Comparison of ENCODE assay signal across 9 cellular contexts in the genomic region with DNA sequence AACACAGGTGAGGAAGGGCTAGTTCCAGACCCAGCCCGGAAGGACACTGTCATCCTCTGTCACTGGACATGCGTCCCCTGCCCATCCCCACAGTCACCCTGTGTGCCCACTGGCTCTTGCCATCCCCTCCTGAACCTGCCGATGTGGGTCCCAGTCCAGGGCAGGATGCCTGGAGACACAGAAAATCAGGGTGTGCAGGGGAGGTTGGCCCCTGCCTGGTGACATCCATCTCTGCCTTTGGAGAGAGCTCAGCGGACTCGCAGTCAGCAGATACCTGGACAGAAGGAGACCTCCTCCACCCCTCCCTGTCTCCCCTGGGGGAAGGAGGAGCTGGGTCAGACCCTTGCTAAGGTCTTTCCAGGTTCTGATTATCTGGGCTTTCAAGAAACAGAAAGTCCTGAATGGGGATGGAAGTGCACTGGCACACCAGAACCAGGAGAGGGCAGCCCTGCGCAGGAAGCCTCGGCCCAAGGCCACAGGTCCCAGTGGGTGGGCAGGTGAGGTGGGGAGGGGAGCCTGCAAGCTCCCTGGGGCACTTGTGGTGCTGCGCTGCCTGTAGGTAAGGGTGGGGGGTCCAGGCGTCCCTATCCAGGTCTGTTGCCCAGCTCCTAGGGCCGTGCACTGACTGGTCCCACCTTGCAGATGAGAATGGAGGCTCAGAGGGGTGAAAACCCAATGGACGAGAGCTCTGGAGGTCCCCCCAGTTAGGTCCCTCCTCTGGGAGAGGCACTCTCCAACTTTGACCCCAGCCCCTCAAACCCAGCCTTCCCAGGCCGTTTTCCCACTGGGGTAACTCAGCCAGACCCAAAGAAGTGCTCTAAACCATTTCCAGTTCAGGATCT. TPM values are rescaled to one million over a fixed set of nuclear protein-coding genes. Genes with fewer than 3 reads are reported as not detected.
DNase-seq lines count a peak whose midpoint lies in the region; ATAC-seq and TF ChIP-seq lines count a peak whose summit lies in the region.
"Had no signal": no experiment of that assay in that cellular context is flagged by ENCODE, and none has a peak within 500 bp of the region (broad histone marks: within the 10 kb centered on the region; RNA-seq: fewer than 3 reads in every experiment).

No MANE protein-coding gene starts in this region.

- H3K4me3 Mint-ChIP-seq in activated CD8-positive, alpha-beta T cell treated with anti-CD3 and anti-CD28 coated beads for 36 hours, result no peak overlapping the region
- H3K4me3 Mint-ChIP-seq: CD8-positive, alpha-beta memory T cell had no signal

- TF ChIP-seq POLR2A in lower leg skin (IDR thresholded peaks at IDR 0.05), result no peak

- no peak overlapping the region for H3K4me3 ChIP-seq in MM.1S (ENCODE audit: low read length)
- H3K4me3 ChIP-seq in fibroblast of pulmonary artery (replicated peaks; ENCODE audit: low read depth, low read length), result no peak overlapping the region
- no peak overlapping the region for H3K4me3 ChIP-seq in trophoblast cell (ENCODE audit: low read depth, low read length)
- no peak overlapping the region for H3K4me3 ChIP-seq in lower leg skin (ENCODE audit: low read depth, poor library complexity, severe bottlenecking)

- no peak overlapping the region for H2BK12ac ChIP-seq in trophoblast cell (ENCODE audit: low read length)

- no peak overlapping the region for H2AK5ac ChIP-seq in trophoblast cell (ENCODE audit: low read length)

- H4K20me1 ChIP-seq in MM.1S (ENCODE audit: insufficient read depth, low read length), result no peaks in the 10 kb centered on the region

- TF ChIP-seq CTCF in MM.1S (IDR thresholded peaks at IDR 0.05; ENCODE audit: low read length), result peak; percentile 71
- TF ChIP-seq CTCF in activated CD8-positive, alpha-beta T cell treated with anti-CD3 and anti-CD28 coated beads for 36 hours (IDR thresholded peaks at IDR 0.05), result peak; percentile 66
- TF ChIP-seq CTCF in fibroblast of pulmonary artery (IDR thresholded peaks at IDR 0.05; ENCODE audit: low read length, missing control alignments), result peak; percentile 85
- TF ChIP-seq CTCF in lower leg skin (IDR thresholded peaks at IDR 0.05), result no peak

- no peak overlapping the region for H3K18ac ChIP-seq in trophoblast cell (ENCODE audit: low read length)

- H3K27ac Mint-ChIP-seq in activated CD8-positive, alpha-beta T cell treated with anti-CD3 and anti-CD28 coated beads for 36 hours, result no peak overlapping the region
- H3K27ac Mint-ChIP-seq: CD8-positive, alpha-beta memory T cell had no signal

- POLR2A ChIA-PET in activated CD8-positive, alpha-beta T cell treated with anti-CD3 and anti-CD28 coated beads for 36 hours (lab: Charles Lee), result no interaction called here

- no peak overlapping the region for H4K8ac ChIP-seq in trophoblast cell (ENCODE audit: low read depth, low read length)

- H3K4me1 Mint-ChIP-seq in activated CD8-positive, alpha-beta T cell treated with anti-CD3 and anti-CD28 coated beads for 36 hours (ENCODE audit: low read depth), result no peaks in the 10 kb centered on the region

- H3K27me3 ChIP-seq in MM.1S (replicated peaks; ENCODE audit: insufficient read depth, low read length), result peaks cover 50% of the 10 kb centered on the region
- H3K27me3 ChIP-seq in trophoblast cell (ENCODE audit: insufficient read depth, low read length), result no peaks in the 10 kb centered on the region

- H3F3A ChIP-seq in MM.1S (ENCODE audit: insufficient read depth, low read length), result no peaks in the 10 kb centered on the region

- H3K23ac ChIP-seq in trophoblast cell (ENCODE audit: low read length), result no peak overlapping the region

- DNase-seq in NCI-H2081 (lab: John Stamatoyannopoulos, UW), result peak; percentile 14 to 27
- no peak for DNase-seq in NCI-H2081 treated with DMSO at 0.1 percent for 48 hours (lab: John Stamatoyannopoulos, UW)
- DNase-seq in MM.1S, result no peak
- DNase-seq in activated CD8-positive, alpha-beta T cell treated with anti-CD3 and anti-CD28 coated beads for 36 hours, result peak; percentile 51
- peak; percentile 35 for DNase-seq in fibroblast of pulmonary artery (ENCODE audit: low read depth)
- DNase-seq in trophoblast cell, result peak; percentile 53 to 63
- DNase-seq in mesenteric fat pad (ENCODE audit: low spot score), result no peak
- no peak for DNase-seq in lower leg skin (ENCODE audit: low spot score in 2 of 2)

- H3K4me2 ChIP-seq in MM.1S (ENCODE audit: low read depth, low read length), result peak overlapping the region; percentile 19; the same call in 1 of the 2 replicates
- no peak overlapping the region for H3K4me2 ChIP-seq in trophoblast cell (ENCODE audit: low read length)

- intact Hi-C loops in activated CD8-positive, alpha-beta T cell treated with anti-CD3 and anti-CD28 coated beads for 36 hours (cut with micrococcal nuclease), result no loop called here
- intact Hi-C loops in lower leg skin (cut with DNase I; ENCODE audit: low total_unique reads), result loop anchor here (10.0 kb wide), 1 partner anchor 1115 kb away; no protein-coding TSS in a partner anchor

- no peaks in the 10 kb centered on the region for H3K36me3 Mint-ChIP-seq in activated CD8-positive, alpha-beta T cell treated with anti-CD3 and anti-CD28 coated beads for 36 hours (ENCODE audit: low read depth)
- H3K36me3 Mint-ChIP-seq: CD8-positive, alpha-beta memory T cell had no signal

- no peak overlapping the region for H4K12ac ChIP-seq in trophoblast cell (ENCODE audit: low read depth, low read length)

- H3K4ac ChIP-seq in trophoblast cell (ENCODE audit: low read depth, low read length), result no peak overlapping the region

- CTCF ChIA-PET in activated CD8-positive, alpha-beta T cell treated with anti-CD3 and anti-CD28 coated beads for 36 hours (lab: Charles Lee), result interaction anchor here (0.5 to 2.0 kb wide), 5 partner anchors 27 to 289 kb away, joined by 3 to 6 read pairs (median 4); no protein-coding TSS in a partner anchor

- H3K79me2 ChIP-seq in MM.1S (ENCODE audit: low read length) (no peaks in the 10 kb centered on the region), trophoblast cell (ENCODE audit: control insufficient read depth, insufficient read depth, low read length, poor library complexity) (no peaks in the 10 kb centered on the region)

- H3K27me3 Mint-ChIP-seq in activated CD8-positive, alpha-beta T cell treated with anti-CD3 and anti-CD28 coated beads for 36 hours, result peaks cover 11% of the 10 kb centered on the region

- no CpG with 5 or more reads among the region's 12 CpGs for WGBS in trophoblast cell (ENCODE audit: extremely low coverage, insufficient coverage, insufficient read length)
- 25 to 26% methylated on average over 7 to 12 of the region's 12 CpGs for WGBS in lower leg skin, 2 donors

- no peak overlapping the region for H3K14ac ChIP-seq in trophoblast cell (ENCODE audit: low read length)

- H3K79me1 ChIP-seq in trophoblast cell (ENCODE audit: low read length), result no peaks in the 10 kb centered on the region

- H3K4me1 ChIP-seq in MM.1S (ENCODE audit: low read length) (no peaks in the 10 kb centered on the region), trophoblast cell (ENCODE audit: control insufficient read depth in 1 of 2, insufficient read depth in 2 of 2, low read length in 2 of 2) (peaks cover 0 to 7% of the 10 kb centered on the region in 2 experiments)

- H3K9me3 ChIP-seq in MM.1S (replicated peaks; ENCODE audit: insufficient read depth, low read length) (no peaks in the 10 kb centered on the region), trophoblast cell (ENCODE audit: insufficient read depth, low read depth, low read length) (peaks cover 16% of the 10 kb centered on the region)

- no peak overlapping the region for H2BK120ac ChIP-seq in trophoblast cell (ENCODE audit: insufficient read depth, low read length, poor library complexity)

- H4K91ac ChIP-seq in trophoblast cell (ENCODE audit: low read depth, low read length), result no peak overlapping the region

- no peak overlapping the region for H2BK5ac ChIP-seq in trophoblast cell (ENCODE audit: low read depth, low read length, poor library complexity)

- H2AFZ ChIP-seq in MM.1S (ENCODE audit: low read length) (no peak overlapping the region), trophoblast cell (ENCODE audit: insufficient read depth, low read length, poor library complexity) (no peak overlapping the region)

- peak; percentile 70 for ATAC-seq in activated CD8-positive, alpha-beta T cell treated with anti-CD3 and anti-CD28 coated beads for 36 hours

- H3K9me2 ChIP-seq in MM.1S (replicated peaks; ENCODE audit: insufficient read depth, low read length), result no peaks in the 10 kb centered on the region

- H3K9ac ChIP-seq in MM.1S (ENCODE audit: low read length) (no peak overlapping the region), trophoblast cell (ENCODE audit: low read length) (no peak overlapping the region)

- H3K36me3 ChIP-seq in MM.1S (replicated peaks; ENCODE audit: insufficient read depth, low read length) (no peaks in the 10 kb centered on the region), trophoblast cell (ENCODE audit: control insufficient read depth in 1 of 2, insufficient read depth in 2 of 2, low read length in 2 of 2) (no peaks in the 10 kb centered on the region)

- H3K27ac ChIP-seq in MM.1S (ENCODE audit: low read length) (no peak overlapping the region), trophoblast cell (ENCODE audit: low read depth, low read length) (no peak overlapping the region)

- H3K9me3 Mint-ChIP-seq in activated CD8-positive, alpha-beta T cell treated with anti-CD3 and anti-CD28 coated beads for 36 hours, result no peaks in the 10 kb centered on the region

RNA-seq across cellular contexts. Expression of a gene that starts 9.7 kb away (rescaled TPM):
- total RNA-seq in activated CD8-positive, alpha-beta T cell treated with anti-CD3 and anti-CD28 coated beads for 36 hours, result not detected
- polyA plus RNA-seq in trophoblast cell (2013), result not detected in 2 replicates
- total RNA-seq in mesenteric fat pad (not detected), lower leg skin (not detected)
- total RNA-seq: CD8-positive, alpha-beta memory T cell had no signal
- polyA plus RNA-seq: CD8-positive, alpha-beta memory T cell had no signal

RNA-seq across cellular contexts. Expression of a gene that starts 14.1 kb away (rescaled TPM):
- 100 to 1,000 TPM; 107 to 120 TPM for total RNA-seq in activated CD8-positive, alpha-beta T cell treated with anti-CD3 and anti-CD28 coated beads for 36 hours
- polyA plus RNA-seq in trophoblast cell (2013), result 226 and 232 TPM in 2 replicates
- 118 TPM for total RNA-seq in mesenteric fat pad
- total RNA-seq in lower leg skin, result 100 to 1,000 TPM; 120 to 172 (median 142) TPM

Comparison
In these comparisons a context has a peak if more than half of its experiments do, and no peak if none do; other contexts are left out.
1. DNase-seq: peak in NCI-H2081 (2 of 2), activated CD8-positive, alpha-beta T cell treated with anti-CD3 and anti-CD28 coated beads for 36 hours (single experiment), fibroblast of pulmonary artery (single experiment) and trophoblast cell (2 of 2); none in NCI-H2081 treated with DMSO at 0.1 percent for 48 hours (single experiment), MM.1S (single experiment), mesenteric fat pad (single experiment) and lower leg skin (0 of 2).
2. CTCF ChIP-seq: peak in MM.1S (single experiment), activated CD8-positive, alpha-beta T cell treated with anti-CD3 and anti-CD28 coated beads for 36 hours (single experiment) and fibroblast of pulmonary artery (single experiment); none in lower leg skin (0 of 3).